Comparison of ENCODE assay signal across 31 cellular contexts in the genomic region with DNA sequence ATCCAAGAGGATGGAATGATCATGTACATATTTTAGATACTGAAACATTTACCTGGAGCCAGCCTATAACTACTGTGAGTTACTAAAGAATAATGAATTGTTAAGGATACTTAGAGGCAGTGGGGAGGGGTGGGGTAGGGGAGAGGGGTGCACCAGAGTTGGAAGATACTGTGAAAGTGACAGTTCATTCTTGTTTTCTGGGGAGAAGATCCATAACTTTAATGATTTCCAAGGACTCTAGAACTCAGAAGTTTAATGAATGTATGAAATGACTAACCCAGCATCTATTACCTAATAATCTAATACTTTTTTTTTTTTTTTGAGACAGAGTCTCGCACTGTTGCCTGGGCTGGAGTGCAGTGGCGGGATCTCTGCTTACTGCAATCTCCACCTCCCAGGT. TPM values are rescaled to one million over a fixed set of nuclear protein-coding genes. Genes with fewer than 3 reads are reported as not detected.
DNase-seq lines count a peak whose midpoint lies in the region; ATAC-seq, FAIRE-seq and TF ChIP-seq lines count a peak whose summit lies in the region.
"Had no signal": no experiment of that assay in that cellular context is flagged by ENCODE, and none has a peak within 500 bp of the region (broad histone marks: within the 10 kb centered on the region; RNA-seq: fewer than 3 reads in every experiment).

No MANE protein-coding gene starts in this region.

- POLR2A ChIA-PET in HepG2 (lab: Yijun Ruan, JAX) (no interaction called here), K562 (lab: Yijun Ruan, JAX) (interaction anchor here (4.8 kb wide), 1 partner anchor 9 kb away, joined by 31 read pairs; a partner anchor contains a TSS)

- TF ChIP-seq EP300 in HepG2 (IDR thresholded peaks at IDR 0.05; ENCODE audit: low read depth in 2 of 2, low read length in 2 of 2) (no peak), HepG2 (CRISPR knock-in tag; IDR thresholded peaks at IDR 0.05; ENCODE audit: borderline replicate concordance) (no peak), K562 (IDR thresholded peaks at IDR 0.05; ENCODE audit: low read length) (no peak)

- H3K9me1 ChIP-seq in K562 (ENCODE audit: control insufficient read depth, insufficient read depth, low read length): no peaks in the 10 kb centered on the region

- intact Hi-C loops in HepG2 (cut with micrococcal nuclease; ENCODE audit: unreplicated experiment) (no loop called here), right lobe of liver (cut with DNase I) (no loop called here), K562 (cut with micrococcal nuclease) (no loop called here), posterior vena cava (cut with DNase I) (no loop called here)

- TF ChIP-seq RAD21 in HepG2 (CRISPR knock-in tag; IDR thresholded peaks at IDR 0.05): no peak
- TF ChIP-seq RAD21 in K562 (CRISPR knock-in tag; conservative IDR thresholded peaks at IDR 0.05 in 1 of 2, IDR thresholded peaks at IDR 0.05 in 1 of 2): no peak

- CTCF ChIA-PET in HepG2 (lab: Yijun Ruan, JAX; ENCODE audit: low intra/inter-chr PET ratio, low total read pairs): no interaction called here
- CTCF ChIA-PET in K562 (lab: Yijun Ruan, JAX; ENCODE audit: low intra/inter-chr PET ratio): no interaction called here

- TF ChIP-seq CTCF in HepG2 (CRISPR knock-in tag; IDR thresholded peaks at IDR 0.05): no peak
- TF ChIP-seq CTCF in right lobe of liver (IDR thresholded peaks at IDR 0.05): no peak
- no peak for TF ChIP-seq CTCF in K562 (IDR thresholded peaks at IDR 0.05 in 2 of 3, conservative IDR thresholded peaks at IDR 0.05 in 1 of 3; ENCODE audit: insufficient read depth in 2 of 3, low read depth in 1 of 3, low read length in 3 of 3)

- H3K36me3 ChIP-seq in HepG2 (replicated peaks in 1 of 2; ENCODE audit: control insufficient read depth in 1 of 2, insufficient read depth in 2 of 2, low read length in 2 of 2): peaks cover 8 to 79% of the 10 kb centered on the region in 2 experiments
- H3K36me3 ChIP-seq in right lobe of liver: peaks cover 7 to 93% (median 51%) of the 10 kb centered on the region in 4 donors
- peaks cover 62% of the 10 kb centered on the region for H3K36me3 ChIP-seq in K562 (ENCODE audit: control insufficient read depth, insufficient read depth, low read length)

- H3K79me2 ChIP-seq in HepG2 (ENCODE audit: insufficient read depth, low read length) (no peaks in the 10 kb centered on the region), K562 (ENCODE audit: control insufficient read depth, insufficient read depth, low read length) (no peaks in the 10 kb centered on the region)

- H3K4me3 ChIP-seq in HepG2 (replicated peaks in 1 of 3; ENCODE audit: insufficient read depth in 1 of 3, low read depth in 2 of 3, low read length in 3 of 3): no peak overlapping the region
- H3K4me3 ChIP-seq in right lobe of liver: no peak overlapping the region
- no peak overlapping the region for H3K4me3 ChIP-seq in K562
- H3K4me3 ChIP-seq: A549; BLaER1; BLaER1 treated with 17β-estradiol and CSF1 and Interleukin-3, amounts not matched to agents 10 nM and 100 nM had no signal

- DNase-seq in HepG2 (ENCODE audit: low spot score) (no peak), right lobe of liver (no peak), K562 (ENCODE audit: extremely low read depth in 1 of 4, low spot score in 3 of 4) (no peak), posterior vena cava (ENCODE audit: low spot score) (no peak)
- DNase-seq: 8988T; ACHN; AML-193; BE2C; C1 segment of cervical spinal cord; Caco-2; Calu3; CD4-positive, alpha-beta memory T cell; CD4-positive, alpha-beta T cell; CD4-positive, CD25-positive, alpha-beta regulatory T cell; CD8-positive, alpha-beta memory T cell; CD8-positive, alpha-beta T cell; COR-L47; DMS 273 treated with DMSO at 0.1 percent for 48 hours; DMS153; DMS53; DMS79; DMS79 treated with DMSO at 0.1 percent for 48 hours; DND-41; EL had no signal

- TF ChIP-seq POLR2A in HepG2 (IDR thresholded peaks at IDR 0.05; ENCODE audit: insufficient read depth in 1 of 2, low read depth in 2 of 2, low read length in 2 of 2) (no peak), right lobe of liver (IDR thresholded peaks at IDR 0.05) (no peak), K562 (conservative IDR thresholded peaks at IDR 0.05) (no peak)

- H3K9me3 ChIP-seq in HepG2 (ENCODE audit: low read length): no peaks in the 10 kb centered on the region
- H3K9me3 ChIP-seq in right lobe of liver: no peaks in the 10 kb centered on the region
- H3K9me3 ChIP-seq in K562 (replicated peaks; ENCODE audit: control insufficient read depth, insufficient read depth, low read depth, low read length): no peaks in the 10 kb centered on the region
- H3K9me3 ChIP-seq: A549; BE2C; BLaER1; BLaER1 treated with 17β-estradiol and CSF1 and Interleukin-3, amounts not matched to agents 10 nM and 100 nM; Caco-2 had no signal

- H3K9ac ChIP-seq in HepG2 (ENCODE audit: insufficient read depth, low read depth, low read length): no peak overlapping the region
- no peak overlapping the region for H3K9ac ChIP-seq in K562 (ENCODE audit: insufficient read depth in 1 of 2, low read depth in 2 of 2, low read length in 2 of 2)
- H3K9ac ChIP-seq: BLaER1; BLaER1 treated with 17β-estradiol and CSF1 and Interleukin-3, amounts not matched to agents 10 nM and 100 nM had no signal

- no peak overlapping the region for H3K4me2 ChIP-seq in HepG2 (ENCODE audit: low read depth, low read length)
- no peak overlapping the region for H3K4me2 ChIP-seq in K562 (ENCODE audit: insufficient read depth, low read length)
- H3K4me2 ChIP-seq: A549; BLaER1; BLaER1 treated with 17β-estradiol and CSF1 and Interleukin-3, amounts not matched to agents 10 nM and 100 nM had no signal

- H3K4me1 ChIP-seq in HepG2 (ENCODE audit: insufficient read depth, low read length) (peaks cover 9% of the 10 kb centered on the region), right lobe of liver (peaks cover 0 to 6% (median 3%) of the 10 kb centered on the region in 4 donors), K562 (replicated peaks in 1 of 2; ENCODE audit: control insufficient read depth in 2 of 2, insufficient read depth in 2 of 2, low read length in 2 of 2) (no peaks in the 10 kb centered on the region)
- H3K4me1 ChIP-seq: A549, BE2C, BLaER1, Caco-2 had no signal

- no peak overlapping the region for H3K27ac ChIP-seq in HepG2 (ENCODE audit: extremely low read length, insufficient read depth, low read length)
- no peak overlapping the region for H3K27ac ChIP-seq in right lobe of liver
- H3K27ac ChIP-seq in K562 (ENCODE audit: extremely low read depth, low read depth, low read length): no peak overlapping the region
- H3K27ac ChIP-seq: 22Rv1; A549; BLaER1; BLaER1 treated with 17β-estradiol and CSF1 and Interleukin-3, amounts not matched to agents 10 nM and 100 nM; C4-2B had no signal

- H2AFZ ChIP-seq in HepG2 (ENCODE audit: low read length) (no peak overlapping the region), K562 (ENCODE audit: low read depth, low read length) (no peak overlapping the region)

- H3K27me3 ChIP-seq in HepG2 (ENCODE audit: control insufficient read depth in 1 of 2, insufficient read depth in 2 of 2, low read length in 2 of 2) (no peaks in the 10 kb centered on the region), right lobe of liver (no peaks in the 10 kb centered on the region), K562 (ENCODE audit: control insufficient read depth in 2 of 2, insufficient read depth in 2 of 2, low read length in 2 of 2) (no peaks in the 10 kb centered on the region)
- H3K27me3 ChIP-seq: BE2C; BLaER1; BLaER1 treated with 17β-estradiol and CSF1 and Interleukin-3, amounts not matched to agents 10 nM and 100 nM had no signal

- WGBS in HepG2 (ENCODE audit: low lambda C conversion rate): 91% methylated on average over 2 of the region's 2 CpGs
- WGBS in right lobe of liver (ENCODE audit: insufficient coverage, low coverage, low lambda C conversion rate, missing lambda C conversion rate): 89% methylated on average over 2 of the region's 2 CpGs
- WGBS in K562 (ENCODE audit: insufficient coverage, low coverage, missing lambda C conversion rate): 93% methylated on average over 2 of the region's 2 CpGs

- ATAC-seq in HepG2: no peak
- no peak for ATAC-seq in right lobe of liver
- ATAC-seq in K562: no peak
- ATAC-seq: A549; CD8-positive, alpha-beta T cell had no signal

- FAIRE-seq in HepG2 (lab: Jason Lieb, UNC) (no peak), K562 (lab: Jason Lieb, UNC) (no peak)
- FAIRE-seq: A204.1, A549, D721Med had no signal

- H4K20me1 ChIP-seq in HepG2 (ENCODE audit: insufficient read depth, low read length) (no peaks in the 10 kb centered on the region), K562 (replicated peaks; ENCODE audit: control insufficient read depth, insufficient read depth, low read length) (no peaks in the 10 kb centered on the region)

- no TSS peak for BruUV-seq in HepG2 (replicated peaks; lab: Mats Ljungman, UMichigan)
- BruUV-seq in K562 (replicated peaks; lab: Mats Ljungman, UMichigan): no TSS peak

- in situ Hi-C loops in HepG2 (cut with HindIII; ENCODE audit: extremely low pct_ligation_motif_present, low pct_unique_long_range_greater_than_20kb) (no loop called here), K562 (cut with MboI) (no loop called here)

RNA-seq across cellular contexts. Expression of a gene that starts 10.5 kb away (rescaled TPM):
- total RNA-seq in HepG2 (2016; rRNA removed; fragmentation: Illumina TruSeq; extraction: Trizol) (80.3 and 95.5 TPM in 2 replicates), right lobe of liver (10 to 100 TPM; 34.0 to 69.6 (median 49.7) TPM), K562 (2014; rRNA removed) (29.9 and 31.2 TPM in 2 replicates), K562 (2014; rRNA removed; fragmentation: Illumina TruSeq; extraction: Trizol) (24.7 and 25.0 TPM in 2 replicates), K562 (2015; rRNA removed; fragmentation: Illumina TruSeq; extraction: Trizol) (19.0 and 19.7 TPM in 2 replicates), K562 (2021) (19.3 and 20.5 TPM in 2 replicates), posterior vena cava (10 to 100 TPM; 42.7 to 61.5 TPM)
- 41.2 and 54.6 TPM in 2 replicates for total RNA-seq in HepG2 (2016; cell fraction: cytosol; rRNA removed; fragmentation: Illumina TruSeq; extraction: Trizol; ENCODE audit: low read depth)
- 84.5 and 96.7 TPM in 2 replicates for total RNA-seq in HepG2 (2016; cell fraction: insoluble cytoplasmic fraction; rRNA removed; fragmentation: Illumina TruSeq; extraction: Trizol)
- total RNA-seq in HepG2 (2016; cell fraction: membrane; rRNA removed; fragmentation: Illumina TruSeq; extraction: Trizol): 76.7 and 86.6 TPM in 2 replicates
- 92.2 and 109 TPM in 2 replicates for total RNA-seq in HepG2 (2016; cell fraction: nucleus; rRNA removed; fragmentation: Illumina TruSeq; extraction: Trizol)
- polyA plus RNA-seq in HepG2 (2011; rRNA removed) (139 and 170 TPM in 2 replicates), K562 (2011; rRNA removed) (41.7 and 49.8 TPM in 2 replicates), K562 (2014; fragmentation: Illumina TruSeq; extraction: Trizol) (15.8 and 20.0 TPM in 2 replicates), K562 (2014; fragmentation: Nextera tagmentation; extraction: Ambion mirVana) (1 to 10 TPM; 6.3 to 7.8 TPM), K562 (2014; rRNA removed) (26.3 and 26.7 TPM in 2 replicates)
- polyA plus RNA-seq in HepG2 (2011; cell fraction: cytosol; rRNA removed): 50.6 and 65.9 TPM in 2 replicates
- polyA plus RNA-seq in HepG2 (2011; cell fraction: nucleus; rRNA removed): 291 and 350 TPM in 2 replicates
- 96.1 and 115 TPM in 2 replicates for polyA plus RNA-seq in HepG2 (2012)
- 26.0 and 31.8 TPM in 2 replicates for polyA plus RNA-seq in HepG2 (2016; cell fraction: cytosol; fragmentation: Illumina TruSeq; extraction: Trizol; ENCODE audit: low read depth)
- polyA plus RNA-seq in HepG2 (2016; cell fraction: insoluble cytoplasmic fraction; fragmentation: Illumina TruSeq; extraction: Trizol; ENCODE audit: low read depth): 64.1 and 66.6 TPM in 2 replicates
- 40.0 and 41.5 TPM in 2 replicates for polyA plus RNA-seq in HepG2 (2016; cell fraction: membrane; fragmentation: Illumina TruSeq; extraction: Trizol; ENCODE audit: low read depth)
- polyA plus RNA-seq in HepG2 (2016; cell fraction: nucleus; fragmentation: Illumina TruSeq; extraction: Trizol; ENCODE audit: insufficient read depth, low read depth): 142 and 145 TPM in 2 replicates
- 34.2 and 92.1 TPM in 2 replicates for polyA minus RNA-seq in HepG2 (2011; rRNA and poly(A)+ RNA removed; ENCODE audit: low replicate concordance)
- 41.9 and 43.5 TPM in 2 replicates for polyA minus RNA-seq in HepG2 (2011; cell fraction: cytosol; rRNA and poly(A)+ RNA removed)
- polyA minus RNA-seq in HepG2 (2011; cell fraction: nucleus; rRNA and poly(A)+ RNA removed): 188 and 199 TPM in 2 replicates
- 43.7 and 68.5 TPM in 2 replicates for total RNA-seq in K562 (2011; cell fraction: chromatin; rRNA removed; ENCODE audit: low replicate concordance)
- total RNA-seq in K562 (2011; cell fraction: nucleolus; rRNA removed): 29.3 and 31.5 TPM in 2 replicates
- total RNA-seq in K562 (2011; cell fraction: nucleoplasm; rRNA removed): 42.7 and 49.5 TPM in 2 replicates
- 12.0 and 16.3 TPM in 2 replicates for polyA plus RNA-seq in K562 (2011; cell fraction: cytosol; rRNA removed)
- 44.3 and 131 TPM in 2 replicates for polyA plus RNA-seq in K562 (2011; cell fraction: nucleus; rRNA removed)
- polyA plus RNA-seq in K562 (2012): 16.8 and 28.6 TPM in 2 replicates
- polyA minus RNA-seq in K562 (2011; rRNA and poly(A)+ RNA removed): 40.5 and 41.9 TPM in 2 replicates
- polyA minus RNA-seq in K562 (2011; cell fraction: cytosol; rRNA and poly(A)+ RNA removed): 11.3 and 14.1 TPM in 2 replicates
- polyA minus RNA-seq in K562 (2011; cell fraction: nucleus; rRNA and poly(A)+ RNA removed): 24.1 and 38.7 TPM in 2 replicates
